In genomic region chr6:12348530-12349511, GRCh38 we compare ENCODE assay signal across 1 cellular context.
A peak's percentile ranks its signal among the peaks of the same experiment; 100 is the strongest.
TF ChIP-seq lines count a peak whose summit lies in the region.

No MANE protein-coding gene starts in this region.

TF ChIP-seq in HepG2, 621 proteins besides CTCF, POLR2A, EP300 and RAD21 (continued from another document and continues in another):
- TF ChIP-seq ZBTB10 (CRISPR knock-in tag; IDR thresholded peaks at IDR 0.05; ENCODE audit: borderline replicate concordance) (no peak), SAP130 (CRISPR knock-in tag; IDR thresholded peaks at IDR 0.05; ENCODE audit: low read depth) (peak; percentile 67), NRL (CRISPR knock-in tag; IDR thresholded peaks at IDR 0.05; ENCODE audit: borderline replicate concordance) (no peak), ZNF558 (CRISPR knock-in tag; IDR thresholded peaks at IDR 0.05; ENCODE audit: borderline replicate concordance) (no peak), TBL1XR1 (IDR thresholded peaks at IDR 0.05; ENCODE audit: borderline replicate concordance, low read length, partially characterized antibody) (no peak), SRSF1 (optimal IDR thresholded peaks at IDR 0.05; ENCODE audit: low read depth, low read length) (no peak), HNRNPK (IDR thresholded peaks at IDR 0.05; ENCODE audit: low read depth, low read length, poor library complexity, severe bottlenecking) (no peak), CHCHD3 (CRISPR knock-in tag; IDR thresholded peaks at IDR 0.05) (no peak), NR2F2 (IDR thresholded peaks at IDR 0.05; ENCODE audit: borderline replicate concordance, low read depth) (0 out of 2 replicates have a peak, but pooled peaks have one; percentile 20), HBP1 (CRISPR knock-in tag; IDR thresholded peaks at IDR 0.05; ENCODE audit: low read depth) (no peak), FOXO1 (CRISPR knock-in tag; IDR thresholded peaks at IDR 0.05) (peak; percentile 86), STAT6 (CRISPR knock-in tag; IDR thresholded peaks at IDR 0.05; ENCODE audit: borderline replicate concordance) (no peak), ZNF180 (CRISPR knock-in tag; IDR thresholded peaks at IDR 0.05; ENCODE audit: borderline replicate concordance, low read depth) (no peak), TAF15 (IDR thresholded peaks at IDR 0.05; ENCODE audit: low read depth, low read length, poor library complexity, severe bottlenecking) (no peak), ZNF652 (CRISPR knock-in tag; IDR thresholded peaks at IDR 0.05; ENCODE audit: borderline replicate concordance, low read depth) (no peak), KLF12 (CRISPR knock-in tag; IDR thresholded peaks at IDR 0.05; ENCODE audit: borderline replicate concordance) (no peak), ZNF264 (CRISPR knock-in tag; IDR thresholded peaks at IDR 0.05) (no peak), CBX5 (CRISPR knock-in tag; IDR thresholded peaks at IDR 0.05; ENCODE audit: borderline replicate concordance) (no peak; the same call in 1 of the 2 replicates), PAF1 (CRISPR knock-in tag; IDR thresholded peaks at IDR 0.05) (no peak), ZBTB2 (CRISPR knock-in tag; IDR thresholded peaks at IDR 0.05; ENCODE audit: low read depth) (no peak), FOXC1 (CRISPR knock-in tag; IDR thresholded peaks at IDR 0.05; ENCODE audit: borderline replicate concordance) (no peak), NR2F6 (IDR thresholded peaks at IDR 0.05) (peak; percentile 32; the same call in 1 of the 2 replicates), NR2F6 (CRISPR knock-in tag; IDR thresholded peaks at IDR 0.05) (0 out of 2 replicates have a peak, but pooled peaks have one; percentile 42), MEIS2 (CRISPR knock-in tag; IDR thresholded peaks at IDR 0.05) (no peak), MTA3 (CRISPR knock-in tag; IDR thresholded peaks at IDR 0.05) (no peak), SRSF9 (IDR thresholded peaks at IDR 0.05; ENCODE audit: borderline replicate concordance, insufficient read depth, low read depth, low read length, poor library complexity, severe bottlenecking) (no peak), ZNF496 (CRISPR knock-in tag; IDR thresholded peaks at IDR 0.05; ENCODE audit: insufficient replicate concordance) (no peak), ZNF207 (IDR thresholded peaks at IDR 0.05; ENCODE audit: borderline replicate concordance) (no peak), REXO4 (CRISPR knock-in tag; IDR thresholded peaks at IDR 0.05; ENCODE audit: borderline replicate concordance) (no peak), ZNF24 (IDR thresholded peaks at IDR 0.05) (no peak), ZNF83 (CRISPR knock-in tag; IDR thresholded peaks at IDR 0.05; ENCODE audit: borderline replicate concordance) (no peak), ZNF552 (CRISPR knock-in tag; IDR thresholded peaks at IDR 0.05; ENCODE audit: borderline replicate concordance) (no peak), TOE1 (CRISPR knock-in tag; IDR thresholded peaks at IDR 0.05) (no peak), RBM22 (optimal IDR thresholded peaks at IDR 0.05; ENCODE audit: low read length) (no peak), GTF3A (CRISPR knock-in tag; conservative IDR thresholded peaks at IDR 0.05) (no peak), SETDB1 (CRISPR knock-in tag; IDR thresholded peaks at IDR 0.05; ENCODE audit: borderline replicate concordance) (no peak), ZNF329 (CRISPR knock-in tag; IDR thresholded peaks at IDR 0.05; ENCODE audit: low read depth) (no peak), ZSCAN12 (CRISPR knock-in tag; IDR thresholded peaks at IDR 0.05) (no peak), ZNF367 (CRISPR knock-in tag; IDR thresholded peaks at IDR 0.05; ENCODE audit: borderline replicate concordance) (no peak), ARNT2 (CRISPR knock-in tag; IDR thresholded peaks at IDR 0.05; ENCODE audit: low read depth) (0 out of 2 replicates have a peak, but pooled peaks have one; percentile 48), TP53 (CRISPR knock-in tag; conservative IDR thresholded peaks at IDR 0.05) (no peak), NCOA2 (CRISPR knock-in tag; IDR thresholded peaks at IDR 0.05) (peak; percentile 95), SIN3A (IDR thresholded peaks at IDR 0.05; ENCODE audit: borderline replicate concordance, low read depth, low read length) (no peak), CC2D1A (CRISPR knock-in tag; IDR thresholded peaks at IDR 0.05) (no peak), NONO (IDR thresholded peaks at IDR 0.05) (no peak), NONO (CRISPR knock-in tag; conservative IDR thresholded peaks at IDR 0.05) (no peak), ZNF431 (CRISPR knock-in tag; IDR thresholded peaks at IDR 0.05; ENCODE audit: borderline replicate concordance, low read depth) (no peak), ZNF737 (CRISPR knock-in tag; IDR thresholded peaks at IDR 0.05; ENCODE audit: borderline replicate concordance) (no peak), ATRX (CRISPR knock-in tag; IDR thresholded peaks at IDR 0.05; ENCODE audit: borderline replicate concordance) (no peak), GPN1 (CRISPR knock-in tag; IDR thresholded peaks at IDR 0.05; ENCODE audit: borderline replicate concordance) (no peak), NFYC (CRISPR knock-in tag; IDR thresholded peaks at IDR 0.05) (no peak), ZC3H13 (CRISPR knock-in tag; IDR thresholded peaks at IDR 0.05) (no peak)
- TF ChIP-seq, protein P1, sequence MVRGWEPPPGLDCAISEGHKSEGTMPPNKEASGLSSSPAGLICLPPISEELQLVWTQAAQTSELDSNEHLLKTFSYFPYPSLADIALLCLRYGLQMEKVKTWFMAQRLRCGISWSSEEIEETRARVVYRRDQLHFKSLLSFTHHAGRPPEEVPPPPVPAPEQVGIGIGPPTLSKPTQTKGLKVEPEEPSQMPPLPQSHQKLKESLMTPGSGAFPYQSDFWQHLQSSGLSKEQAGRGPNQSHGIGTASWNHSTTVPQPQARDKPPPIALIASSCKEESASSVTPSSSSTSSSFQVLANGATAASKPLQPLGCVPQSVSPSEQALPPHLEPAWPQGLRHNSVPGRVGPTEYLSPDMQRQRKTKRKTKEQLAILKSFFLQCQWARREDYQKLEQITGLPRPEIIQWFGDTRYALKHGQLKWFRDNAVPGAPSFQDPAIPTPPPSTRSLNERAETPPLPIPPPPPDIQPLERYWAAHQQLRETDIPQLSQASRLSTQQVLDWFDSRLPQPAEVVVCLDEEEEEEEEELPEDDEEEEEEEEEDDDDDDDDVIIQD (CRISPR knock-in tag; IDR thresholded peaks at IDR 0.05; ENCODE audit: low read depth): peak; percentile 73; the same call in 1 of the 2 replicates
- TF ChIP-seq, protein P2, sequence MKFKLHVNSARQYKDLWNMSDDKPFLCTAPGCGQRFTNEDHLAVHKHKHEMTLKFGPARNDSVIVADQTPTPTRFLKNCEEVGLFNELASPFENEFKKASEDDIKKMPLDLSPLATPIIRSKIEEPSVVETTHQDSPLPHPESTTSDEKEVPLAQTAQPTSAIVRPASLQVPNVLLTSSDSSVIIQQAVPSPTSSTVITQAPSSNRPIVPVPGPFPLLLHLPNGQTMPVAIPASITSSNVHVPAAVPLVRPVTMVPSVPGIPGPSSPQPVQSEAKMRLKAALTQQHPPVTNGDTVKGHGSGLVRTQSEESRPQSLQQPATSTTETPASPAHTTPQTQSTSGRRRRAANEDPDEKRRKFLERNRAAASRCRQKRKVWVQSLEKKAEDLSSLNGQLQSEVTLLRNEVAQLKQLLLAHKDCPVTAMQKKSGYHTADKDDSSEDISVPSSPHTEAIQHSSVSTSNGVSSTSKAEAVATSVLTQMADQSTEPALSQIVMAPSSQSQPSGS (CRISPR knock-in tag; IDR thresholded peaks at IDR 0.05): peak; percentile 50; the same call in 1 of the 2 replicates
- TF ChIP-seq, protein P3, sequence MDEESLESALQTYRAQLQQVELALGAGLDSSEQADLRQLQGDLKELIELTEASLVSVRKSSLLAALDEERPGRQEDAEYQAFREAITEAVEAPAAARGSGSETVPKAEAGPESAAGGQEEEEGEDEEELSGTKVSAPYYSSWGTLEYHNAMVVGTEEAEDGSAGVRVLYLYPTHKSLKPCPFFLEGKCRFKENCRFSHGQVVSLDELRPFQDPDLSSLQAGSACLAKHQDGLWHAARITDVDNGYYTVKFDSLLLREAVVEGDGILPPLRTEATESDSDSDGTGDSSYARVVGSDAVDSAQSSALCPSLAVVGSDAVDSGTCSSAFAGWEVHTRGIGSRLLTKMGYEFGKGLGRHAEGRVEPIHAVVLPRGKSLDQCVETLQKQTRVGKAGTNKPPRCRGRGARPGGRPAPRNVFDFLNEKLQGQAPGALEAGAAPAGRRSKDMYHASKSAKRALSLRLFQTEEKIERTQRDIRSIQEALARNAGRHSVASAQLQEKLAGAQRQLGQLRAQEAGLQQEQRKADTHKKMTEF (CRISPR knock-in tag; IDR thresholded peaks at IDR 0.05): peak; percentile 75
- TF ChIP-seq, protein P4, sequence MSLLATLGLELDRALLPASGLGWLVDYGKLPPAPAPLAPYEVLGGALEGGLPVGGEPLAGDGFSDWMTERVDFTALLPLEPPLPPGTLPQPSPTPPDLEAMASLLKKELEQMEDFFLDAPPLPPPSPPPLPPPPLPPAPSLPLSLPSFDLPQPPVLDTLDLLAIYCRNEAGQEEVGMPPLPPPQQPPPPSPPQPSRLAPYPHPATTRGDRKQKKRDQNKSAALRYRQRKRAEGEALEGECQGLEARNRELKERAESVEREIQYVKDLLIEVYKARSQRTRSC (CRISPR knock-in tag; IDR thresholded peaks at IDR 0.05; ENCODE audit: low read depth): no peak
- TF ChIP-seq, protein P5, sequence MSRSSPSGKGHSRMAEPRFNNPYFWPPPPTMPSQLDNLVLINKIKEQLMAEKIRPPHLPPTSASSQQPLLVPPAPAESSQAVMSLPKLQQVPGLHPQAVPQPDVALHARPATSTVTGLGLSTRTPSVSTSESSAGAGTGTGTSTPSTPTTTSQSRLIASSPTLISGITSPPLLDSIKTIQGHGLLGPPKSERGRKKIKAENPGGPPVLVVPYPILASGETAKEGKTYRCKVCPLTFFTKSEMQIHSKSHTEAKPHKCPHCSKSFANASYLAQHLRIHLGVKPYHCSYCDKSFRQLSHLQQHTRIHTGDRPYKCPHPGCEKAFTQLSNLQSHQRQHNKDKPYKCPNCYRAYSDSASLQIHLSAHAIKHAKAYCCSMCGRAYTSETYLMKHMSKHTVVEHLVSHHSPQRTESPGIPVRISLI (CRISPR knock-in tag; IDR thresholded peaks at IDR 0.05; ENCODE audit: borderline replicate concordance): peak; percentile 40; the same call in 1 of the 2 replicates
- TF ChIP-seq, protein P6, sequence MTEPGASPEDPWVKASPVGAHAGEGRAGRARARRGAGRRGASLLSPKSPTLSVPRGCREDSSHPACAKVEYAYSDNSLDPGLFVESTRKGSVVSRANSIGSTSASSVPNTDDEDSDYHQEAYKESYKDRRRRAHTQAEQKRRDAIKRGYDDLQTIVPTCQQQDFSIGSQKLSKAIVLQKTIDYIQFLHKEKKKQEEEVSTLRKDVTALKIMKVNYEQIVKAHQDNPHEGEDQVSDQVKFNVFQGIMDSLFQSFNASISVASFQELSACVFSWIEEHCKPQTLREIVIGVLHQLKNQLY (CRISPR knock-in tag; IDR thresholded peaks at IDR 0.05): peak; percentile 81
